ENCODE assay signal across 8 cellular contexts in the genomic region with DNA sequence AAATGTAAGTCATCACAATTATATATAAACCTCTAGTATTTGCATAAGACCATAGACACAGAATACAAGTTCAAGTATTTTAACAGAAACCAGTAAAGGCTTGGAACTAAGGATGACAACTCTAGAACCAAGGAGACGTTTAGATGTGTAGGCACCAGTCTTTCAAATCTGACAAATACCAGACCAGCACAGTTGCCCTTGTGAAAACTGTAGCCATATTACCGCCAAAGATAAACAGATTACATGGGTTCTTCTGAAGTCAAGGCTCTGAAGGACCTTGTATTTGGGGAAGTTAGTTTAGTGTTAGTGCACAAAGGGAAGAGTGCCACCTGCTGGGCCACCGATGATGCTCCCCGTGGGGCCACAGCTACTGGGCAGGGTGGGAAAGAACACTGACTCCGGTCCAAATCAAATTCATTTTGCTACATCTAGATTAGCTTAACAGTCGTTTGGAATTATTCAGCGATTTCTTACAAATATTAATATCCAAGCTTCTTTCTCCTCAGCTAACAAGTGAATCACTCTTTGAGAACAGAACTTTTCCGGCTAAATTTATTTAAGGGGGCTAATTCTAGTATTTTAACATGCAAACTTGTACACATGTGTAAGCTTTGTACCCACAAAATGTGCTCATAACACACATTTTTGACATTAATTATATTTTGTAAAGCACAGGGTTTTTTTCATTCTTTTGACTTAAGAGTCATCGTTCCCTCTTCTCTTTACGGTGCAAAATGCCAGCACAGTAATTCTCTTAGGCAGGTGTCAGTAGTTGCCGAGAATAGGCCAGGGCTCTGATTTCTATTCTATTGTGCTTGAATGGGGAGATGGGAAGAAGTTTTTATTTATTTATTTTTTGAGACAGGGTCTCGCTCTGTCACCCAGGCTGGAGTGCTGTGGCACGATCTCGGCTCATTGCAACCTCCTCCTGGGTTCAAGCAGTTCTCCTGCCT. TPM values are rescaled to one million over a fixed set of nuclear protein-coding genes. Genes with fewer than 3 reads are reported as not detected.
DNase-seq lines count a peak whose midpoint lies in the region; ATAC-seq and TF ChIP-seq lines count a peak whose summit lies in the region.

No MANE protein-coding gene starts in this region.

- H3K9me3 Mint-ChIP-seq in activated naive CD8-positive, alpha-beta T cell treated with anti-CD3 and anti-CD28 coated beads for 36 hours: no peaks in the 10 kb centered on the region

- intact Hi-C loops in heart right ventricle (cut with DNase I) (loop anchor here in 9 of 10 donors (1.0 to 10.0 kb wide), 5 partner anchors 173 to 179 kb away; a partner anchor contains a TSS), sciatic nerve (cut with DNase I) (no loop called here)

- ATAC-seq in HG02678 (IDR thresholded peaks at IDR 0.05; ENCODE audit: unreplicated experiment) (peak; percentile 98), heart right ventricle (peak; percentile 92 to 97 (median 96)), sciatic nerve (peak; percentile 97)

- TF ChIP-seq CTCF in GM13976 (IDR thresholded peaks at IDR 0.05; ENCODE audit: borderline replicate concordance, control extremely low read depth, extremely low read depth, insufficient read depth, missing control alignments) (peak; percentile 84), heart right ventricle (IDR thresholded peaks at IDR 0.05) (peak; percentile 81 to 99 (median 95))

- peaks cover 0 to 9% (median 0%) of the 10 kb centered on the region in 9 donors for H3K4me1 ChIP-seq in heart right ventricle

- no peaks in the 10 kb centered on the region for H3K9me3 ChIP-seq in heart right ventricle

- H3K4me3 ChIP-seq in heart right ventricle: no peak overlapping the region

- no peaks in the 10 kb centered on the region for H3K36me3 Mint-ChIP-seq in activated naive CD8-positive, alpha-beta T cell treated with anti-CD3 and anti-CD28 coated beads for 36 hours

- WGBS in heart right ventricle, 2 donors: 47 to 48% methylated on average over 14 of the region's 14 CpGs

- peak overlapping the region in 1 of 10 donors; percentile 39 for H3K27ac ChIP-seq in heart right ventricle

- in situ Hi-C loops in GM13976 (cut with MboI; ENCODE audit: low sequenced_read_pairs, unreplicated experiment): loop anchor here (25.0 kb wide), 1 partner anchor 180 kb away; a partner anchor contains a TSS

- peaks cover 3% of the 10 kb centered on the region for H3K4me1 Mint-ChIP-seq in activated naive CD8-positive, alpha-beta T cell treated with anti-CD3 and anti-CD28 coated beads for 36 hours

- DNase-seq in GM13976 (ENCODE audit: low spot score) (peak; percentile 74), NCI-H1105 (lab: John Stamatoyannopoulos, UW) (peak; percentile 62), SW480 (ENCODE audit: low spot score) (peak; percentile 75), heart right ventricle (peak; percentile 77 to 80), sciatic nerve (ENCODE audit: low spot score) (peak; percentile 88), occipital lobe (lab: John Stamatoyannopoulos, UW) (no peak)
- peak; percentile 70 for DNase-seq in activated naive CD8-positive, alpha-beta T cell treated with anti-CD3 and anti-CD28 coated beads for 36 hours

- no peaks in the 10 kb centered on the region for H3K36me3 ChIP-seq in heart right ventricle

- H3K27me3 Mint-ChIP-seq in activated naive CD8-positive, alpha-beta T cell treated with anti-CD3 and anti-CD28 coated beads for 36 hours: peaks cover 21% of the 10 kb centered on the region

- no peak overlapping the region for H3K4me3 Mint-ChIP-seq in activated naive CD8-positive, alpha-beta T cell treated with anti-CD3 and anti-CD28 coated beads for 36 hours

- H3K27me3 ChIP-seq in heart right ventricle: no peaks in the 10 kb centered on the region

- H3K27ac Mint-ChIP-seq in activated naive CD8-positive, alpha-beta T cell treated with anti-CD3 and anti-CD28 coated beads for 36 hours: no peak overlapping the region

RNA-seq across cellular contexts. Expression of a gene that starts 8.0 kb away (rescaled TPM):
- 1 to 10 TPM; 7.9 to 8.1 TPM for total RNA-seq in activated naive CD8-positive, alpha-beta T cell treated with anti-CD3 and anti-CD28 coated beads for 36 hours
- total RNA-seq in heart right ventricle (100 to 1,000 TPM; 256 to 601 (median 442) TPM), sciatic nerve (42.4 TPM), occipital lobe (2.8 TPM)
- polyA plus RNA-seq in heart right ventricle: 10 to 100 TPM; 46.6 to 63.1 TPM
